Comparison of ENCODE assay signal across 7 cellular contexts in genomic region chr3:108562565-108562964, GRCh38.
"Had no signal": no experiment of that assay in that cellular context is flagged by ENCODE, and none has a peak within 500 bp of the region (broad histone marks: within the 10 kb centered on the region; RNA-seq: fewer than 3 reads in every experiment).

No MANE protein-coding gene starts in this region.

- H3K4me3 ChIP-seq: GM12878 had no signal

- ATAC-seq: GM12878 had no signal

- DNase-seq: GDM1, GF-D8 had no signal

- FAIRE-seq: G401.6, GM12891, GM18507, GM19239 had no signal
